In genomic region chr4:38860788-38861424, GRCh38 we compare ENCODE assay signal across 8 cellular contexts. TPM values are rescaled to one million over a fixed set of nuclear protein-coding genes. Genes with fewer than 3 reads are reported as not detected.
DNase-seq lines count a peak whose midpoint lies in the region; ATAC-seq, FAIRE-seq and TF ChIP-seq lines count a peak whose summit lies in the region.

No MANE protein-coding gene starts in this region.

- no peaks in the 10 kb centered on the region for H3K79me2 ChIP-seq in HepG2 (ENCODE audit: insufficient read depth, low read length)

- H4K20me1 ChIP-seq in HepG2 (ENCODE audit: insufficient read depth, low read length) = no peaks in the 10 kb centered on the region

- no peaks in the 10 kb centered on the region for H3K27me3 ChIP-seq in HepG2 (ENCODE audit: control insufficient read depth in 1 of 2, insufficient read depth in 2 of 2, low read length in 2 of 2)
- H3K27me3 ChIP-seq in suprapubic skin = no peaks in the 10 kb centered on the region

- no peak overlapping the region for H3K4me2 ChIP-seq in HepG2 (ENCODE audit: low read depth, low read length)

- no peak for TF ChIP-seq EP300 in HepG2 (IDR thresholded peaks at IDR 0.05; ENCODE audit: low read depth in 2 of 2, low read length in 2 of 2)
- no peak for TF ChIP-seq EP300 in HepG2 (CRISPR knock-in tag; IDR thresholded peaks at IDR 0.05; ENCODE audit: borderline replicate concordance)
- TF ChIP-seq EP300 in suprapubic skin (IDR thresholded peaks at IDR 0.05) = no peak

- POLR2A ChIA-PET in AG04449 (lab: Yijun Ruan, JAX) = no interaction called here
- POLR2A ChIA-PET in HepG2 (lab: Yijun Ruan, JAX) = interaction anchor here (0.6 kb wide), 1 partner anchor 321 kb away, joined by 3 read pairs; no protein-coding TSS in a partner anchor

- no peak for TF ChIP-seq RAD21 in HepG2 (CRISPR knock-in tag; IDR thresholded peaks at IDR 0.05)

- DNase-seq in AG04449 (ENCODE audit: low read depth, low spot score) (no peak), GM13977 (ENCODE audit: low spot score) (peak; percentile 77), T follicular helper cell (ENCODE audit: low read depth) (peak; percentile 42), amniotic stem cell (lab: John Stamatoyannopoulos, UW) (peak; percentile 7), HepG2 (ENCODE audit: low spot score) (peak; percentile 66), suprapubic skin (ENCODE audit: low spot score in 2 of 2) (no peak), DMS153 treated with DMSO at 0.1 percent for 48 hours (lab: John Stamatoyannopoulos, UW; ENCODE audit: unreplicated experiment) (no peak)

- CTCF ChIA-PET in AG04449 (lab: Yijun Ruan, JAX) (interaction anchor here (0.7 to 3.6 kb wide), 28 partner anchors 9 to 798 kb away, joined by 3 to 32 read pairs (median 4); partner anchors contain the start of gene TLR10), HepG2 (lab: Yijun Ruan, JAX; ENCODE audit: low intra/inter-chr PET ratio, low total read pairs) (interaction anchor here (0.6 kb wide), 1 partner anchor 138 kb away, joined by 3 read pairs; no protein-coding TSS in a partner anchor)

- intact Hi-C loops in HepG2 (cut with micrococcal nuclease; ENCODE audit: unreplicated experiment) = no loop called here

- H3K9me3 ChIP-seq in HepG2 (ENCODE audit: low read length) (no peaks in the 10 kb centered on the region), suprapubic skin (no peaks in the 10 kb centered on the region)

- 13% methylated on average over 5 of the region's 5 CpGs for WGBS in HepG2 (ENCODE audit: low lambda C conversion rate)
- WGBS in suprapubic skin = 39% methylated on average over 5 of the region's 5 CpGs

- H3K4me1 ChIP-seq in HepG2 (ENCODE audit: insufficient read depth, low read length) = peaks cover 20% of the 10 kb centered on the region
- H3K4me1 ChIP-seq in suprapubic skin = peaks cover 17% of the 10 kb centered on the region

- H3K9ac ChIP-seq in HepG2 (ENCODE audit: insufficient read depth, low read depth, low read length) = no peak overlapping the region

- TF ChIP-seq POLR2A in HepG2 (IDR thresholded peaks at IDR 0.05; ENCODE audit: insufficient read depth in 1 of 2, low read depth in 2 of 2, low read length in 2 of 2) (no peak), suprapubic skin (IDR thresholded peaks at IDR 0.05) (no peak)

- FAIRE-seq in HepG2 (lab: Jason Lieb, UNC) = peak; percentile 89

- H3K4me3 ChIP-seq in AG04449 (ENCODE audit: low read depth, low read length) (no peak overlapping the region), HepG2 (replicated peaks in 1 of 3; ENCODE audit: insufficient read depth in 1 of 3, low read depth in 2 of 3, low read length in 3 of 3) (no peak overlapping the region), suprapubic skin (no peak overlapping the region)

- no peak overlapping the region for H2AFZ ChIP-seq in HepG2 (ENCODE audit: low read length)

- BruUV-seq in HepG2 (replicated peaks; lab: Mats Ljungman, UMichigan) = no TSS peak

- TF ChIP-seq CTCF in AG04449 (IDR thresholded peaks at IDR 0.05; ENCODE audit: insufficient read depth, low read length, missing control alignments) = peak; percentile 60
- TF ChIP-seq CTCF in GM13977 (IDR thresholded peaks at IDR 0.05; ENCODE audit: extremely low read depth, insufficient read depth, missing control alignments) = peak; percentile 80
- peak; percentile 74 for TF ChIP-seq CTCF in HepG2 (CRISPR knock-in tag; IDR thresholded peaks at IDR 0.05)
- TF ChIP-seq CTCF in suprapubic skin (IDR thresholded peaks at IDR 0.05) = peak; percentile 10 to 69

- peak; percentile 46 for ATAC-seq in HG03432 (IDR thresholded peaks at IDR 0.05; ENCODE audit: unreplicated experiment)
- ATAC-seq in HepG2 = peak; percentile 92

- in situ Hi-C loops in GM13977 (cut with MboI; ENCODE audit: low pct_unique_long_range_greater_than_20kb, low sequenced_read_pairs, unreplicated experiment) = no loop called here
- in situ Hi-C loops in HepG2 (cut with HindIII; ENCODE audit: extremely low pct_ligation_motif_present, low pct_unique_long_range_greater_than_20kb) = no loop called here

- H3K27ac ChIP-seq in HepG2 (ENCODE audit: extremely low read length, insufficient read depth, low read length) (no peak overlapping the region), suprapubic skin (no peak overlapping the region)

- H3K36me3 ChIP-seq in HepG2 (replicated peaks in 1 of 2; ENCODE audit: control insufficient read depth in 1 of 2, insufficient read depth in 2 of 2, low read length in 2 of 2) (no peaks in the 10 kb centered on the region), suprapubic skin (no peaks in the 10 kb centered on the region)

RNA-seq across cellular contexts. Expression of gene TLR6, which starts 4.3 kb away (rescaled TPM):
- total RNA-seq in HepG2 (2016; rRNA removed; fragmentation: Illumina TruSeq; extraction: Trizol) = 0.52 and 0.71 TPM in 2 replicates
- 0.40 and 0.62 TPM in 2 replicates for total RNA-seq in HepG2 (2016; cell fraction: cytosol; rRNA removed; fragmentation: Illumina TruSeq; extraction: Trizol; ENCODE audit: low read depth)
- total RNA-seq in HepG2 (2016; cell fraction: insoluble cytoplasmic fraction; rRNA removed; fragmentation: Illumina TruSeq; extraction: Trizol) = 0.31 and 0.54 TPM in 2 replicates
- total RNA-seq in HepG2 (2016; cell fraction: membrane; rRNA removed; fragmentation: Illumina TruSeq; extraction: Trizol) = 1.0 and 1.2 TPM in 2 replicates
- total RNA-seq in HepG2 (2016; cell fraction: nucleus; rRNA removed; fragmentation: Illumina TruSeq; extraction: Trizol) = 0.71 and 0.72 TPM in 2 replicates
- polyA plus RNA-seq in HepG2 (2011; rRNA removed) = 0.18 and 0.33 TPM in 2 replicates
- polyA plus RNA-seq in HepG2 (2011; cell fraction: cytosol; rRNA removed) = 0.05 and 0.12 TPM in 2 replicates
- 0.19 and 0.23 TPM in 2 replicates for polyA plus RNA-seq in HepG2 (2011; cell fraction: nucleus; rRNA removed)
- polyA plus RNA-seq in HepG2 (2012) = 0.12 and 0.39 TPM in 2 replicates
- 0.02 TPM in 1 of 2 replicates, not detected in the other for polyA plus RNA-seq in HepG2 (2016; cell fraction: cytosol; fragmentation: Illumina TruSeq; extraction: Trizol; ENCODE audit: low read depth)
- polyA plus RNA-seq in HepG2 (2016; cell fraction: insoluble cytoplasmic fraction; fragmentation: Illumina TruSeq; extraction: Trizol; ENCODE audit: low read depth) = 0.17 and 0.19 TPM in 2 replicates
- polyA plus RNA-seq in HepG2 (2016; cell fraction: membrane; fragmentation: Illumina TruSeq; extraction: Trizol; ENCODE audit: low read depth) = 0.03 and 0.06 TPM in 2 replicates
- 0.61 and 0.71 TPM in 2 replicates for polyA plus RNA-seq in HepG2 (2016; cell fraction: nucleus; fragmentation: Illumina TruSeq; extraction: Trizol; ENCODE audit: insufficient read depth, low read depth)
- polyA minus RNA-seq in HepG2 (2011; rRNA and poly(A)+ RNA removed; ENCODE audit: low replicate concordance) = 0.20 and 7.2 TPM in 2 replicates
- polyA minus RNA-seq in HepG2 (2011; cell fraction: cytosol; rRNA and poly(A)+ RNA removed) = 0.26 and 0.59 TPM in 2 replicates
- polyA minus RNA-seq in HepG2 (2011; cell fraction: nucleus; rRNA and poly(A)+ RNA removed) = 0.62 and 0.90 TPM in 2 replicates
- total RNA-seq in suprapubic skin = 1 to 10 TPM; 2.1 to 6.4 (median 2.5) TPM

RNA-seq across cellular contexts. Expression of gene FAM114A1, which starts 6.7 kb away (rescaled TPM):
- total RNA-seq in HepG2 (2016; rRNA removed; fragmentation: Illumina TruSeq; extraction: Trizol) (61.0 and 87.0 TPM in 2 replicates), suprapubic skin (10 to 100 TPM; 36.9 to 85.9 (median 44.5) TPM)
- total RNA-seq in HepG2 (2016; cell fraction: cytosol; rRNA removed; fragmentation: Illumina TruSeq; extraction: Trizol; ENCODE audit: low read depth) = 8.9 and 9.7 TPM in 2 replicates
- 59.7 and 78.6 TPM in 2 replicates for total RNA-seq in HepG2 (2016; cell fraction: insoluble cytoplasmic fraction; rRNA removed; fragmentation: Illumina TruSeq; extraction: Trizol)
- 27.8 and 30.9 TPM in 2 replicates for total RNA-seq in HepG2 (2016; cell fraction: membrane; rRNA removed; fragmentation: Illumina TruSeq; extraction: Trizol)
- 36.3 and 40.0 TPM in 2 replicates for total RNA-seq in HepG2 (2016; cell fraction: nucleus; rRNA removed; fragmentation: Illumina TruSeq; extraction: Trizol)
- polyA plus RNA-seq in HepG2 (2011; rRNA removed) = 70.4 and 76.9 TPM in 2 replicates
- polyA plus RNA-seq in HepG2 (2011; cell fraction: cytosol; rRNA removed) = 80.2 and 86.3 TPM in 2 replicates
- polyA plus RNA-seq in HepG2 (2011; cell fraction: nucleus; rRNA removed) = 71.8 and 99.8 TPM in 2 replicates
- polyA plus RNA-seq in HepG2 (2012) = 46.7 and 54.6 TPM in 2 replicates
- 6.6 and 8.5 TPM in 2 replicates for polyA plus RNA-seq in HepG2 (2016; cell fraction: cytosol; fragmentation: Illumina TruSeq; extraction: Trizol; ENCODE audit: low read depth)
- 47.8 and 57.1 TPM in 2 replicates for polyA plus RNA-seq in HepG2 (2016; cell fraction: insoluble cytoplasmic fraction; fragmentation: Illumina TruSeq; extraction: Trizol; ENCODE audit: low read depth)
- polyA plus RNA-seq in HepG2 (2016; cell fraction: membrane; fragmentation: Illumina TruSeq; extraction: Trizol; ENCODE audit: low read depth) = 14.4 and 15.0 TPM in 2 replicates
- polyA plus RNA-seq in HepG2 (2016; cell fraction: nucleus; fragmentation: Illumina TruSeq; extraction: Trizol; ENCODE audit: insufficient read depth, low read depth) = 39.6 and 49.5 TPM in 2 replicates
- 28.7 and 145 TPM in 2 replicates for polyA minus RNA-seq in HepG2 (2011; rRNA and poly(A)+ RNA removed; ENCODE audit: low replicate concordance)
- polyA minus RNA-seq in HepG2 (2011; cell fraction: cytosol; rRNA and poly(A)+ RNA removed) = 64.1 and 82.7 TPM in 2 replicates
- polyA minus RNA-seq in HepG2 (2011; cell fraction: nucleus; rRNA and poly(A)+ RNA removed) = 115 and 140 TPM in 2 replicates

RNA-seq across cellular contexts. Expression of gene TLR1, which starts 56.3 kb away (rescaled TPM):
- total RNA-seq in HepG2 (2016; rRNA removed; fragmentation: Illumina TruSeq; extraction: Trizol) (0.11 TPM in 1 of 2 replicates, not detected in the other), suprapubic skin (1 to 10 TPM; 6.7 to 9.8 (median 8.9) TPM)
- total RNA-seq in HepG2 (2016; cell fraction: cytosol; rRNA removed; fragmentation: Illumina TruSeq; extraction: Trizol; ENCODE audit: low read depth) = not detected in 2 replicates
- total RNA-seq in HepG2 (2016; cell fraction: insoluble cytoplasmic fraction; rRNA removed; fragmentation: Illumina TruSeq; extraction: Trizol) = 0.19 and 0.21 TPM in 2 replicates
- 0.09 TPM in 1 of 2 replicates, not detected in the other for total RNA-seq in HepG2 (2016; cell fraction: membrane; rRNA removed; fragmentation: Illumina TruSeq; extraction: Trizol)
- total RNA-seq in HepG2 (2016; cell fraction: nucleus; rRNA removed; fragmentation: Illumina TruSeq; extraction: Trizol) = 0.19 and 0.43 TPM in 2 replicates
- 0.08 TPM in 2 replicates for polyA plus RNA-seq in HepG2 (2011; rRNA removed)
- 0.04 and 0.09 TPM in 2 replicates for polyA plus RNA-seq in HepG2 (2011; cell fraction: cytosol; rRNA removed)
- polyA plus RNA-seq in HepG2 (2011; cell fraction: nucleus; rRNA removed) = 0.05 and 0.07 TPM in 2 replicates
- 0.20 and 0.23 TPM in 2 replicates for polyA plus RNA-seq in HepG2 (2012)
- not detected in 2 replicates for polyA plus RNA-seq in HepG2 (2016; cell fraction: cytosol; fragmentation: Illumina TruSeq; extraction: Trizol; ENCODE audit: low read depth)
- polyA plus RNA-seq in HepG2 (2016; cell fraction: insoluble cytoplasmic fraction; fragmentation: Illumina TruSeq; extraction: Trizol; ENCODE audit: low read depth) = not detected in 2 replicates
- 0.18 TPM in 1 of 2 replicates, not detected in the other for polyA plus RNA-seq in HepG2 (2016; cell fraction: membrane; fragmentation: Illumina TruSeq; extraction: Trizol; ENCODE audit: low read depth)
- polyA plus RNA-seq in HepG2 (2016; cell fraction: nucleus; fragmentation: Illumina TruSeq; extraction: Trizol; ENCODE audit: insufficient read depth, low read depth) = not detected in 2 replicates
- polyA minus RNA-seq in HepG2 (2011; rRNA and poly(A)+ RNA removed; ENCODE audit: low replicate concordance) = 0.07 TPM in 1 of 2 replicates, not detected in the other
- not detected in 2 replicates for polyA minus RNA-seq in HepG2 (2011; cell fraction: cytosol; rRNA and poly(A)+ RNA removed)
- 0.39 and 0.87 TPM in 2 replicates for polyA minus RNA-seq in HepG2 (2011; cell fraction: nucleus; rRNA and poly(A)+ RNA removed)

Comparison
In these comparisons a context has a peak if more than half of its experiments do, and no peak if none do; other contexts are left out.
1. DNase-seq: peak in GM13977 (single experiment), T follicular helper cell (single experiment), amniotic stem cell (single experiment) and HepG2 (single experiment); none in AG04449 (single experiment), suprapubic skin (0 of 2) and DMS153 treated with DMSO at 0.1 percent for 48 hours (single experiment).
2. Peak in every context shown above with its lines, with median percentiles within 50 percentile points of each other: CTCF ChIP-seq.